ENCODE assay signal across 1 cellular context in genomic region chrX:10165580-10166247, GRCh38.
TF ChIP-seq lines count a peak whose summit lies in the region.

No MANE protein-coding gene starts in this region.

TF ChIP-seq in K562, 482 proteins besides CTCF, POLR2A, EP300 and RAD21 (continued from another document):
- no peak for TF ChIP-seq ARID4B (CRISPR knock-in tag; IDR thresholded peaks at IDR 0.05)
- peak in 1 of 2 experiments; percentile 60; a peak in 1 of 4 replicates for TF ChIP-seq MLLT1 (IDR thresholded peaks at IDR 0.05)
- TF ChIP-seq ZNF449 (CRISPR knock-in tag; IDR thresholded peaks at IDR 0.05): no peak
- no peak for TF ChIP-seq HDAC2 (IDR thresholded peaks at IDR 0.05)
- TF ChIP-seq ZFP36 (IDR thresholded peaks at IDR 0.05; ENCODE audit: low read depth, low read length, partially characterized antibody): peak; percentile 7
- no peak for TF ChIP-seq CREB3L1 (IDR thresholded peaks at IDR 0.05; ENCODE audit: borderline replicate concordance, low read depth)
- TF ChIP-seq ZNF395 (CRISPR knock-in tag; IDR thresholded peaks at IDR 0.05): peak; percentile 55; the same call in 1 of the 2 replicates
- no peak for TF ChIP-seq CXXC5 (CRISPR knock-in tag; IDR thresholded peaks at IDR 0.05)
- no peak for TF ChIP-seq EGR1 (conservative IDR thresholded peaks at IDR 0.05)
- TF ChIP-seq TRIM24 (IDR thresholded peaks at IDR 0.05): no peak
- TF ChIP-seq ZNF766 (CRISPR knock-in tag; conservative IDR thresholded peaks at IDR 0.05): 0 out of 2 replicates have a peak, but pooled peaks have one; percentile 3
- TF ChIP-seq NFRKB (IDR thresholded peaks at IDR 0.05; ENCODE audit: low read depth): peak; percentile 53; the same call in 1 of the 2 replicates
- TF ChIP-seq RB1 (IDR thresholded peaks at IDR 0.05; ENCODE audit: low read depth): no peak
- TF ChIP-seq NR1H2 (CRISPR knock-in tag; IDR thresholded peaks at IDR 0.05): no peak
- TF ChIP-seq ZKSCAN1 (IDR thresholded peaks at IDR 0.05; ENCODE audit: low read depth, low read length): peak; percentile 60; the same call in 1 of the 2 replicates
- no peak for TF ChIP-seq ZNF584 (CRISPR knock-in tag; IDR thresholded peaks at IDR 0.05; ENCODE audit: low read depth)
- TF ChIP-seq FOXK1 (CRISPR knock-in tag; IDR thresholded peaks at IDR 0.05; ENCODE audit: borderline replicate concordance): no peak
- no peak for TF ChIP-seq ZZZ3 (IDR thresholded peaks at IDR 0.05)
- no peak for TF ChIP-seq ZKSCAN8 (CRISPR knock-in tag; IDR thresholded peaks at IDR 0.05)
